Comparison of ENCODE assay signal across 1 cellular context in genomic region chr10:70616761-70617160, GRCh38.
TF ChIP-seq lines count a peak whose summit lies in the region.

No MANE protein-coding gene starts in this region.

TF ChIP-seq in K562, 482 proteins besides CTCF, POLR2A, EP300 and RAD21:
- TF ChIP-seq CBX5 (IDR thresholded peaks at IDR 0.05; ENCODE audit: borderline replicate concordance, low read depth) (no peak), SRSF9 (IDR thresholded peaks at IDR 0.05; ENCODE audit: borderline replicate concordance, low read depth, low read length) (no peak), SMARCB1 (IDR thresholded peaks at IDR 0.05; ENCODE audit: insufficient read length, low read depth) (no peak), RBM17 (IDR thresholded peaks at IDR 0.05; ENCODE audit: borderline replicate concordance, low read depth, low read length) (no peak), RNF2 (IDR thresholded peaks at IDR 0.05) (no peak), TFAP4 (CRISPR knock-in tag; IDR thresholded peaks at IDR 0.05; ENCODE audit: borderline replicate concordance) (no peak), CHD4 (IDR thresholded peaks at IDR 0.05; ENCODE audit: insufficient read depth, insufficient replicate concordance, low read depth, low read length, poor library complexity, severe bottlenecking) (no peak)
